Comparison of ENCODE assay signal across 9 cellular contexts in genomic region chr10:43361532-43362190, GRCh38. TPM values are rescaled to one million over a fixed set of nuclear protein-coding genes. Genes with fewer than 3 reads are reported as not detected.
DNase-seq lines count a peak whose midpoint lies in the region; ATAC-seq and TF ChIP-seq lines count a peak whose summit lies in the region.
"Had no signal": no experiment of that assay in that cellular context is flagged by ENCODE, and none has a peak within 500 bp of the region (broad histone marks: within the 10 kb centered on the region; RNA-seq: fewer than 3 reads in every experiment).

No MANE protein-coding gene starts in this region.

- DNase-seq in DMS53 treated with DMSO at 0.1 percent for 48 hours (lab: John Stamatoyannopoulos, UW; ENCODE audit: unreplicated experiment) (peak; percentile 30), T-cell (peak in 5 of 34 experiments; percentile 7 to 17 (median 13)), prostate gland (ENCODE audit: low spot score) (no peak), C1 segment of cervical spinal cord (lab: John Stamatoyannopoulos, UW) (no peak)

- H3K27ac Mint-ChIP-seq in T-cell = peak overlapping the region; percentile 97 to 99

- H3K27me3 ChIP-seq in esophagus (ENCODE audit: control insufficient read depth in 1 of 2, insufficient read depth in 2 of 2, low read length in 2 of 2) (no peaks in the 10 kb centered on the region), prostate gland (replicated peaks; ENCODE audit: insufficient read depth) (no peaks in the 10 kb centered on the region)

- 18 to 23% methylated on average over 21 of the region's 21 CpGs for WGBS in esophagus, 2 donors
- WGBS in prostate gland = 15% methylated on average over 21 of the region's 21 CpGs

- TF ChIP-seq POLR2A in prostate gland (IDR thresholded peaks at IDR 0.05) = no peak

- no peaks in the 10 kb centered on the region for H3K36me3 ChIP-seq in esophagus (ENCODE audit: control insufficient read depth in 2 of 2, insufficient read depth in 2 of 2, low read length in 1 of 2)
- H3K36me3 ChIP-seq in prostate gland = no peaks in the 10 kb centered on the region

- H3K9me3 ChIP-seq in esophagus (ENCODE audit: control insufficient read depth in 2 of 2, insufficient read depth in 1 of 2, low read depth in 1 of 2, low read length in 1 of 2) (no peaks in the 10 kb centered on the region), prostate gland (no peaks in the 10 kb centered on the region)

- H3K4me3 ChIP-seq in esophagus (ENCODE audit: low read depth in 1 of 2, low read length in 2 of 2) (peak overlapping the region; percentile 51 to 60), prostate gland (peak overlapping the region; percentile 43 to 53)

- peaks cover 0 to 5% of the 10 kb centered on the region in 2 donors for H3K4me1 ChIP-seq in esophagus (ENCODE audit: control insufficient read depth in 2 of 2, insufficient read depth in 2 of 2, low read length in 1 of 2)
- H3K4me1 ChIP-seq in prostate gland (replicated peaks) = peaks cover 3% of the 10 kb centered on the region

- H3K4me3 Mint-ChIP-seq in T-cell = peak overlapping the region; percentile 90 to 99 (median 94)

- intact Hi-C loops in prostate gland (cut with DNase I) = no loop called here

- CTCF ChIA-PET in T-cell (lab: Charles Lee) = interaction anchor here in 1 of 2 donors (0.5 to 1.0 kb wide), 2 partner anchors 160 to 1260 kb away, joined by 4 read pairs; no protein-coding TSS in a partner anchor

- H3K27me3 Mint-ChIP-seq in T-cell = no peaks in the 10 kb centered on the region

- peaks cover 24 to 31% (median 25%) of the 10 kb centered on the region in 3 donors for H3K4me1 Mint-ChIP-seq in T-cell

- TF ChIP-seq CTCF in prostate gland (IDR thresholded peaks at IDR 0.05) = no peak

- POLR2A ChIA-PET in T-cell (lab: Charles Lee) = interaction anchor here in 1 of 2 donors (0.9 kb wide), 1 partner anchor 29 kb away, joined by 3 read pairs; no protein-coding TSS in a partner anchor

- H3K27ac ChIP-seq in esophagus (ENCODE audit: low read depth in 2 of 2, low read length in 1 of 2) = peak overlapping the region; percentile 32 to 78
- H3K27ac ChIP-seq in prostate gland = peak overlapping the region; percentile 85 to 89

- H3K36me3 Mint-ChIP-seq in T-cell = no peaks in the 10 kb centered on the region

- ATAC-seq in T-cell (replicated peaks in 1 of 4) = peak; percentile 5 to 34 (median 28)
- ATAC-seq in HG03175 (IDR thresholded peaks at IDR 0.05; ENCODE audit: unreplicated experiment) = no peak
- ATAC-seq in GM21447 (IDR thresholded peaks at IDR 0.05; ENCODE audit: unreplicated experiment) = no peak
- no peak for ATAC-seq in HG03460 (IDR thresholded peaks at IDR 0.05; ENCODE audit: unreplicated experiment)

- H3K9me3 Mint-ChIP-seq in T-cell = no peaks in the 10 kb centered on the region

RNA-seq across cellular contexts. Expression of gene FXYD4, which starts 9.8 kb away (rescaled TPM):
- total RNA-seq in T-cell = not detected
- not detected for polyA plus RNA-seq in esophagus
- not detected for total RNA-seq in prostate gland
- total RNA-seq: pulmonary artery endothelial cell had no signal

RNA-seq across cellular contexts. Expression of gene HNRNPF, which starts 47.3 kb away (rescaled TPM):
- total RNA-seq in T-cell = 100 to 1,000 TPM; 124 to 224 (median 206) TPM
- 100 to 1,000 TPM in 1 of 2 donors, 10 to 100 TPM in 1; 59.1 to 128 TPM for polyA plus RNA-seq in esophagus
- total RNA-seq in prostate gland = 100 to 1,000 TPM; 175 to 199 TPM

Comparison
In these comparisons a context has a peak if more than half of its experiments do, and no peak if none do; other contexts are left out.
1. ATAC-seq: peak in T-cell (4 of 4); none in HG03175 (single experiment), GM21447 (single experiment) and HG03460 (single experiment).